In the genomic region with DNA sequence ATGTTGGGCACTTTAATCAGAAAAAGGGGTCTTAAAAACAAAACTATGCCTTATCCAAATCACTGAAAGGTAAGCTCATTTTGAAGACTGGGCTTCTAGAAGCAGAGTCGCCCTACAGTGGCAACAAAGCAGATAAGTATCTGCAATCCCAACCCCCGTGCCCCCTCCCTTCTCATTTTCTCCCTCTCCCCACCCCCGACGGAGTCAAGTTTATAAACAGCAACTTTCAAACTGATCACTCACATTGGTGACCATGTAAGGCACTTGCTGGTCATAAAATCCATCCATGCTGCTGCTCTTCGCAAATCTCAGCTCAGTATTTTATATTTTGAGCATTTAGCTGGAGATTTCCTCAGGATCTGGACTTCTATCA, we compare ENCODE assay signal across 9 cellular contexts. TPM values are rescaled to one million over a fixed set of nuclear protein-coding genes. Genes with fewer than 3 reads are reported as not detected.
A peak's percentile ranks its signal among the peaks of the same experiment; 100 is the strongest.
DNase-seq lines count a peak whose midpoint lies in the region; ATAC-seq and TF ChIP-seq lines count a peak whose summit lies in the region.
"Had no signal": no experiment of that assay in that cellular context is flagged by ENCODE, and none has a peak within 500 bp of the region (broad histone marks: within the 10 kb centered on the region; RNA-seq: fewer than 3 reads in every experiment).

No MANE protein-coding gene starts in this region.

- H3K27ac Mint-ChIP-seq in WTC11, result no peak overlapping the region
- no peak overlapping the region for H3K27ac Mint-ChIP-seq in activated T-cell treated with anti-CD3 and anti-CD28 coated beads, Interleukin-2, amount 50 U/mL, for 72 hours

- no peak for ATAC-seq in WTC11
- ATAC-seq in GM21423 (IDR thresholded peaks at IDR 0.05; ENCODE audit: unreplicated experiment), result no peak
- no peak for ATAC-seq in activated T-cell treated with anti-CD3 and anti-CD28 coated beads, Interleukin-2, amount 50 U/mL, for 72 hours (replicated peaks in 1 of 2)

- TF ChIP-seq CTCF in WTC11 (IDR thresholded peaks at IDR 0.05) (no peak), tibial artery (IDR thresholded peaks at IDR 0.05) (no peak)

- H3K4me3 Mint-ChIP-seq in WTC11, result no peak overlapping the region
- H3K4me3 Mint-ChIP-seq in activated T-cell treated with anti-CD3 and anti-CD28 coated beads, Interleukin-2, amount 50 U/mL, for 72 hours, result no peak overlapping the region

- intact Hi-C loops in tibial artery (cut with DNase I; ENCODE audit: low total_unique reads), result no loop called here

- H3K36me3 ChIP-seq in tibial artery, result no peaks in the 10 kb centered on the region

- H3K9me3 Mint-ChIP-seq in WTC11, result no peaks in the 10 kb centered on the region
- peaks cover 0 to 3% of the 10 kb centered on the region in 2 donors for H3K9me3 Mint-ChIP-seq in activated T-cell treated with anti-CD3 and anti-CD28 coated beads, Interleukin-2, amount 50 U/mL, for 72 hours

- H3K4me1 Mint-ChIP-seq in WTC11, result peaks cover 37% of the 10 kb centered on the region
- no peaks in the 10 kb centered on the region for H3K4me1 Mint-ChIP-seq in activated T-cell treated with anti-CD3 and anti-CD28 coated beads, Interleukin-2, amount 50 U/mL, for 72 hours (ENCODE audit: low read depth)

- peak overlapping the region; percentile 39 to 86 for H3K27ac ChIP-seq in tibial artery
- H3K27ac ChIP-seq: C4-2B had no signal

- H3K4me3 ChIP-seq in tibial artery, result peak overlapping the region; percentile 70 to 71

- no peaks in the 10 kb centered on the region for H3K9me3 ChIP-seq in tibial artery

- CTCF ChIA-PET in WTC11 (lab: Charles Lee), result interaction anchor here (0.6 to 2.1 kb wide), 9 partner anchors 9 to 970 kb away, joined by 3 to 9 read pairs (median 4); no protein-coding TSS in a partner anchor

- DNase-seq in NCI-H1417 (lab: John Stamatoyannopoulos, UW) (peak; percentile 36 to 72 (median 61)), NCI-H1417 treated with DMSO at 0.1 percent for 48 hours (lab: John Stamatoyannopoulos, UW) (no peak), WTC11 (ENCODE audit: low spot score) (peak; percentile 35), iPS-NIHi7 (ENCODE audit: extremely low spot score) (peak; percentile 25), tibial artery (no peak), SIG-M5 treated with dmso at 0.1 percent for 504 hours (lab: John Stamatoyannopoulos, UW; ENCODE audit: unreplicated experiment) (no peak)
- no peak for DNase-seq in activated T-cell treated with anti-CD3 and anti-CD28 coated beads, Interleukin-2, amount 50 U/mL, for 72 hours

- H3K36me3 Mint-ChIP-seq in WTC11, result no peaks in the 10 kb centered on the region
- H3K36me3 Mint-ChIP-seq in activated T-cell treated with anti-CD3 and anti-CD28 coated beads, Interleukin-2, amount 50 U/mL, for 72 hours (ENCODE audit: insufficient read depth in 2 of 2), result no peaks in the 10 kb centered on the region

- peaks cover 0 to 32% (median 5%) of the 10 kb centered on the region in 4 donors for H3K4me1 ChIP-seq in tibial artery

- POLR2A ChIA-PET in WTC11 (lab: Charles Lee), result interaction anchor here (0.9 to 5.0 kb wide), 2 partner anchors 9 to 469 kb away, joined by 3 to 33 read pairs; no protein-coding TSS in a partner anchor

- no peaks in the 10 kb centered on the region for H3K27me3 Mint-ChIP-seq in WTC11 (ENCODE audit: low read depth)
- H3K27me3 Mint-ChIP-seq in activated T-cell treated with anti-CD3 and anti-CD28 coated beads, Interleukin-2, amount 50 U/mL, for 72 hours (ENCODE audit: low read depth), result no peaks in the 10 kb centered on the region

- H3K27me3 ChIP-seq in tibial artery, result no peaks in the 10 kb centered on the region

TF ChIP-seq in WTC11, 78 proteins besides CTCF, POLR2A, EP300 and RAD21:
- TF ChIP-seq NFYB (CRISPR knock-in tag; conservative IDR thresholded peaks at IDR 0.05; ENCODE audit: low read depth) (no peak), ZNF219 (CRISPR knock-in tag; IDR thresholded peaks at IDR 0.05; ENCODE audit: borderline replicate concordance) (no peak), ETV6 (CRISPR knock-in tag; IDR thresholded peaks at IDR 0.05) (no peak), RELA (CRISPR knock-in tag; IDR thresholded peaks at IDR 0.05; ENCODE audit: borderline replicate concordance) (no peak), CREB1 (CRISPR knock-in tag; IDR thresholded peaks at IDR 0.05) (no peak), PRRX2 (CRISPR knock-in tag; IDR thresholded peaks at IDR 0.05) (no peak), MXD4 (CRISPR knock-in tag; IDR thresholded peaks at IDR 0.05; ENCODE audit: borderline replicate concordance) (no peak), SOX15 (CRISPR knock-in tag; IDR thresholded peaks at IDR 0.05) (no peak), CREM (CRISPR knock-in tag; IDR thresholded peaks at IDR 0.05) (no peak), ZNF121 (CRISPR knock-in tag; IDR thresholded peaks at IDR 0.05) (no peak)
- TF ChIP-seq, protein P1, sequence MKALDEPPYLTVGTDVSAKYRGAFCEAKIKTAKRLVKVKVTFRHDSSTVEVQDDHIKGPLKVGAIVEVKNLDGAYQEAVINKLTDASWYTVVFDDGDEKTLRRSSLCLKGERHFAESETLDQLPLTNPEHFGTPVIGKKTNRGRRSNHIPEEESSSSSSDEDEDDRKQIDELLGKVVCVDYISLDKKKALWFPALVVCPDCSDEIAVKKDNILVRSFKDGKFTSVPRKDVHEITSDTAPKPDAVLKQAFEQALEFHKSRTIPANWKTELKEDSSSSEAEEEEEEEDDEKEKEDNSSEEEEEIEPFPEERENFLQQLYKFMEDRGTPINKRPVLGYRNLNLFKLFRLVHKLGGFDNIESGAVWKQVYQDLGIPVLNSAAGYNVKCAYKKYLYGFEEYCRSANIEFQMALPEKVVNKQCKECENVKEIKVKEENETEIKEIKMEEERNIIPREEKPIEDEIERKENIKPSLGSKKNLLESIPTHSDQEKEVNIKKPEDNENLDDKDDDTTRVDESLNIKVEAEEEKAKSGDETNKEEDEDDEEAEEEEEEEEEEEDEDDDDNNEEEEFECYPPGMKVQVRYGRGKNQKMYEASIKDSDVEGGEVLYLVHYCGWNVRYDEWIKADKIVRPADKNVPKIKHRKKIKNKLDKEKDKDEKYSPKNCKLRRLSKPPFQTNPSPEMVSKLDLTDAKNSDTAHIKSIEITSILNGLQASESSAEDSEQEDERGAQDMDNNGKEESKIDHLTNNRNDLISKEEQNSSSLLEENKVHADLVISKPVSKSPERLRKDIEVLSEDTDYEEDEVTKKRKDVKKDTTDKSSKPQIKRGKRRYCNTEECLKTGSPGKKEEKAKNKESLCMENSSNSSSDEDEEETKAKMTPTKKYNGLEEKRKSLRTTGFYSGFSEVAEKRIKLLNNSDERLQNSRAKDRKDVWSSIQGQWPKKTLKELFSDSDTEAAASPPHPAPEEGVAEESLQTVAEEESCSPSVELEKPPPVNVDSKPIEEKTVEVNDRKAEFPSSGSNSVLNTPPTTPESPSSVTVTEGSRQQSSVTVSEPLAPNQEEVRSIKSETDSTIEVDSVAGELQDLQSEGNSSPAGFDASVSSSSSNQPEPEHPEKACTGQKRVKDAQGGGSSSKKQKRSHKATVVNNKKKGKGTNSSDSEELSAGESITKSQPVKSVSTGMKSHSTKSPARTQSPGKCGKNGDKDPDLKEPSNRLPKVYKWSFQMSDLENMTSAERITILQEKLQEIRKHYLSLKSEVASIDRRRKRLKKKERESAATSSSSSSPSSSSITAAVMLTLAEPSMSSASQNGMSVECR (CRISPR knock-in tag; IDR thresholded peaks at IDR 0.05; ENCODE audit: borderline replicate concordance), result no peak
- TF ChIP-seq, protein P2, sequence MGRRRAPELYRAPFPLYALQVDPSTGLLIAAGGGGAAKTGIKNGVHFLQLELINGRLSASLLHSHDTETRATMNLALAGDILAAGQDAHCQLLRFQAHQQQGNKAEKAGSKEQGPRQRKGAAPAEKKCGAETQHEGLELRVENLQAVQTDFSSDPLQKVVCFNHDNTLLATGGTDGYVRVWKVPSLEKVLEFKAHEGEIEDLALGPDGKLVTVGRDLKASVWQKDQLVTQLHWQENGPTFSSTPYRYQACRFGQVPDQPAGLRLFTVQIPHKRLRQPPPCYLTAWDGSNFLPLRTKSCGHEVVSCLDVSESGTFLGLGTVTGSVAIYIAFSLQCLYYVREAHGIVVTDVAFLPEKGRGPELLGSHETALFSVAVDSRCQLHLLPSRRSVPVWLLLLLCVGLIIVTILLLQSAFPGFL (CRISPR knock-in tag; IDR thresholded peaks at IDR 0.05; ENCODE audit: borderline replicate concordance), result no peak
- TF ChIP-seq, protein P3, sequence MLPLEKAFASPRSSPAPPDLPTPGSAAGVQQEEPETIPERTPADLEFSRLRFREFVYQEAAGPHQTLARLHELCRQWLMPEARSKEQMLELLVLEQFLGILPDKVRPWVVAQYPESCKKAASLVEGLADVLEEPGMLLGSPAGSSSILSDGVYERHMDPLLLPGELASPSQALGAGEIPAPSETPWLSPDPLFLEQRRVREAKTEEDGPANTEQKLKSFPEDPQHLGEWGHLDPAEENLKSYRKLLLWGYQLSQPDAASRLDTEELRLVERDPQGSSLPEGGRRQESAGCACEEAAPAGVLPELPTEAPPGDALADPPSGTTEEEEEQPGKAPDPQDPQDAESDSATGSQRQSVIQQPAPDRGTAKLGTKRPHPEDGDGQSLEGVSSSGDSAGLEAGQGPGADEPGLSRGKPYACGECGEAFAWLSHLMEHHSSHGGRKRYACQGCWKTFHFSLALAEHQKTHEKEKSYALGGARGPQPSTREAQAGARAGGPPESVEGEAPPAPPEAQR (CRISPR knock-in tag; IDR thresholded peaks at IDR 0.05), result no peak

RNA-seq across cellular contexts. Expression of a gene that starts 0.7 kb away (rescaled TPM):
- total RNA-seq in WTC11 (2021), result 74.9 to 81.4 TPM (median 76.6 TPM) in 3 replicates
- 1 to 10 TPM in 1 of 2 donors, not detected in 1; 1.1 TPM for total RNA-seq in activated T-cell treated with anti-CD3 and anti-CD28 coated beads, Interleukin-2, amount 50 U/mL, for 72 hours

Comparison
In these comparisons a context has a peak if more than half of its experiments do, and no peak if none do; other contexts are left out.
1. DNase-seq: peak in NCI-H1417 (3 of 3), WTC11 (single experiment) and iPS-NIHi7 (single experiment); none in NCI-H1417 treated with DMSO at 0.1 percent for 48 hours (single experiment), tibial artery (0 of 2), SIG-M5 treated with dmso at 0.1 percent for 504 hours (single experiment) and activated T-cell treated with anti-CD3 and anti-CD28 coated beads, Interleukin-2, amount 50 U/mL, for 72 hours (0 of 2).
2. RNA of a gene that starts 0.7 kb away (total RNA-seq): 74.9 to 81.4 TPM in WTC11; 1.1 TPM in activated T-cell treated with anti-CD3 and anti-CD28 coated beads, Interleukin-2, amount 50 U/mL, for 72 hours; every median in the first group is over 10 times any median in the second.